In genomic region chrX:142804085-142804484, GRCh38 we compare ENCODE assay signal across 12 cellular contexts.
DNase-seq lines count a peak whose midpoint lies in the region; ATAC-seq and TF ChIP-seq lines count a peak whose summit lies in the region.
"Had no signal": no experiment of that assay in that cellular context is flagged by ENCODE, and none has a peak within 500 bp of the region (broad histone marks: within the 10 kb centered on the region; RNA-seq: fewer than 3 reads in every experiment).

No MANE protein-coding gene starts in this region.

- no peaks in the 10 kb centered on the region for H4K20me1 ChIP-seq in DOHH2 (ENCODE audit: control insufficient read depth, insufficient read depth, low read depth, low read length)
- H4K20me1 ChIP-seq in OCI-LY7 (ENCODE audit: insufficient read depth, low read length) = no peaks in the 10 kb centered on the region

- intact Hi-C loops in OCI-LY7 (cut with micrococcal nuclease; ENCODE audit: unreplicated experiment) = no loop called here
- intact Hi-C loops in Right ventricle myocardium superior (cut with DNase I) = no loop called here

- BruUV-seq in OCI-LY7 (replicated peaks; lab: Mats Ljungman, UMichigan) = no TSS peak

- H3K4me2 ChIP-seq in DOHH2 (ENCODE audit: low read length) = no peak overlapping the region
- H3K4me2 ChIP-seq in OCI-LY7 (ENCODE audit: low read length) = no peak overlapping the region

- no peak overlapping the region for H2AFZ ChIP-seq in OCI-LY7 (ENCODE audit: low read length)

- H3K79me2 ChIP-seq in DOHH2 (ENCODE audit: control insufficient read depth, low read length) (no peaks in the 10 kb centered on the region), OCI-LY7 (ENCODE audit: insufficient read depth, low read depth, low read length) (no peaks in the 10 kb centered on the region)

- CTCF ChIA-PET in OCI-LY7 (lab: Charles Lee; ENCODE audit: unreplicated experiment) = no interaction called here

- H3K4me3 ChIP-seq in DOHH2 (ENCODE audit: low read length) (no peak overlapping the region), OCI-LY7 (ENCODE audit: low read depth, low read length, poor library complexity, severe bottlenecking) (no peak overlapping the region)

- POLR2A ChIA-PET in OCI-LY7 (lab: Charles Lee) = no interaction called here

- no peaks in the 10 kb centered on the region for H3K4me1 ChIP-seq in DOHH2 (ENCODE audit: control insufficient read depth, low read length)
- no peaks in the 10 kb centered on the region for H3K4me1 ChIP-seq in OCI-LY7 (ENCODE audit: insufficient read depth, low read length, poor library complexity, severe bottlenecking)

- ATAC-seq in GM21786 (IDR thresholded peaks at IDR 0.05; ENCODE audit: unreplicated experiment) (peak; percentile 64), HG03439 (IDR thresholded peaks at IDR 0.05; ENCODE audit: unreplicated experiment) (no peak), Right ventricle myocardium superior (ENCODE audit: poor library complexity) (no peak)

- no peaks in the 10 kb centered on the region for H3F3A ChIP-seq in DOHH2 (ENCODE audit: control insufficient read depth, insufficient read depth)

- no peaks in the 10 kb centered on the region for H3K9me3 ChIP-seq in DOHH2 (ENCODE audit: control insufficient read depth, insufficient read depth, low read length)
- no peaks in the 10 kb centered on the region for H3K9me3 ChIP-seq in OCI-LY7 (ENCODE audit: low read length)
- H3K9me3 ChIP-seq: neutrophil had no signal

- H3K9me2 ChIP-seq in DOHH2 (replicated peaks; ENCODE audit: control insufficient read depth, low read length) (no peaks in the 10 kb centered on the region), OCI-LY7 (ENCODE audit: insufficient read depth, low read length) (no peaks in the 10 kb centered on the region)

- H3K36me3 ChIP-seq in DOHH2 (ENCODE audit: control insufficient read depth, low read length) (no peaks in the 10 kb centered on the region), OCI-LY7 (ENCODE audit: insufficient read depth, low read length) (no peaks in the 10 kb centered on the region)
- H3K36me3 ChIP-seq: neutrophil had no signal

- H3K27ac ChIP-seq in DOHH2 (ENCODE audit: low read depth, low read length) (no peak overlapping the region), OCI-LY7 (ENCODE audit: low read depth, low read length, poor library complexity, severe bottlenecking) (no peak overlapping the region)
- H3K27ac ChIP-seq: neutrophil had no signal

- H3K27me3 ChIP-seq in DOHH2 (ENCODE audit: control insufficient read depth, low read length) = no peaks in the 10 kb centered on the region
- H3K27me3 ChIP-seq: neutrophil had no signal

- TF ChIP-seq CTCF in DOHH2 (IDR thresholded peaks at IDR 0.05; ENCODE audit: low read depth, low read length, poor library complexity, severe bottlenecking) = peak; percentile 36
- peak; percentile 37; the same call in 1 of the 2 replicates for TF ChIP-seq CTCF in OCI-LY7 (conservative IDR thresholded peaks at IDR 0.05; ENCODE audit: low read length)

- DNase-seq in OCI-LY7 (ENCODE audit: low spot score) (no peak), iPS-NIHi11 (ENCODE audit: low spot score) (peak; percentile 7), Right ventricle myocardium superior (no peak), putamen (ENCODE audit: low spot score) (no peak)
- DNase-seq: activated CD4-positive, alpha-beta T cell treated with anti-CD3 and anti-CD28 coated beads for 1 hour; CD8-positive, alpha-beta memory T cell; effector memory CD4-positive, alpha-beta T cell; NCI-H2029 treated with DMSO at 0.1 percent for 48 hours had no signal
